In the genomic region with DNA sequence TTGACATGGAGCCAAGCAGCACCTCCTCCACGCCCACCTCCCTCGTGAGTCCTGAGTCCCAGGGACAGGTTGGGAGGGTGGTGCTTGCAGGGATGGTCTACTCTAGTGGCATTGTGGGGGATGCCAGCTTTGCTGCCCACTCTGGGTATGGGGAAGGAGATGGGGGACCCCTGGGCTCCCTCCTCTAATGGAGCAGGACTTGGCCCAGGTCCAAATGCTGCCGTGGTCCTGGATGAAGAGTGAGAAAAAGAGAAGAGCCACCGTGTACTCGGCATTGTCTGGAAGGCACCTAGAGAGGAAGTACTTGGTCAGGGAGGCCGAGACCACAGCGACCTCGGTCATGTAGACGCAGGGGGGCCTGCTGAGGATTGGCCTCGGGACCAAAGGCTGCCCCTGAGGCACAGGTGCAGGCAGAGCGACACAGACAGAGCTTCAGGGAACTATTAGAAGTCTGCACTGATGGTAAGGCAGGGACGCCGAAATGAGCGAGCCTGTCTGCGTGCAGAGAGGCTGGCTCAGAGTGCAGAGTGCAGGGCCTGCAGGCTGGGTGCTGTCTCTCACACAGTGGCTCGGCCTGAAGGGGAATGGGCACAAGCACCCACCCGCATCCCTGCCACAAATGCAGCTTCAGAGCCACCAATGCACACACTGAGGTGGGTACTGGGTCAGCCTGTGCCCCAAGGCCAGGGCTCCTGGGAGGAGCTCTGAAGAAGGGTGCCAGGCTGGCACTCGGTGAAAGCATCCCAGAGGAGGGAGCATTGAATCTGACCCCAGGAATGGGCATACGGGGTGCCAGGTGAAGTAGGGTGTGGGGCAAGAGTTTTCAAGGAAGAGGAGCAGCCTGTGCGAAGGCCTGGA, we compare ENCODE assay signal across 23 cellular contexts. TPM values are rescaled to one million over a fixed set of nuclear protein-coding genes. Genes with fewer than 3 reads are reported as not detected.
DNase-seq lines count a peak whose midpoint lies in the region; ATAC-seq, FAIRE-seq and TF ChIP-seq lines count a peak whose summit lies in the region.
"Had no signal": no experiment of that assay in that cellular context is flagged by ENCODE, and none has a peak within 500 bp of the region (broad histone marks: within the 10 kb centered on the region; RNA-seq: fewer than 3 reads in every experiment).

No MANE protein-coding gene starts in this region.

- H3K14ac ChIP-seq in mesenchymal stem cell (ENCODE audit: low read length in 2 of 2) = no peak overlapping the region

- H2AFZ ChIP-seq in HepG2 (ENCODE audit: low read length) = no peak overlapping the region
- H2AFZ ChIP-seq in mesenchymal stem cell (ENCODE audit: low read depth, low read length) = no peak overlapping the region

- no peak for TF ChIP-seq CTCF in HepG2 (CRISPR knock-in tag; IDR thresholded peaks at IDR 0.05)
- no peak for TF ChIP-seq CTCF in right lobe of liver (IDR thresholded peaks at IDR 0.05)

- no peak overlapping the region for H2BK12ac ChIP-seq in mesenchymal stem cell (ENCODE audit: low read length in 2 of 2)

- CTCF ChIA-PET in HepG2 (lab: Yijun Ruan, JAX; ENCODE audit: low intra/inter-chr PET ratio, low total read pairs) = no interaction called here

- FAIRE-seq in HepG2 (lab: Jason Lieb, UNC) = no peak
- no peak for FAIRE-seq in GM19239 (lab: Jason Lieb, UNC)
- FAIRE-seq: GM12878, H1 had no signal

- H3K4me1 ChIP-seq in HepG2 (ENCODE audit: insufficient read depth, low read length) (no peaks in the 10 kb centered on the region), right lobe of liver (no peaks in the 10 kb centered on the region), mesenchymal stem cell (ENCODE audit: control insufficient read depth, insufficient read depth, low read depth, low read length) (no peaks in the 10 kb centered on the region)
- H3K4me1 ChIP-seq: BE2C had no signal

- H3K4me2 ChIP-seq in HepG2 (ENCODE audit: low read depth, low read length) = no peak overlapping the region
- H3K4me2 ChIP-seq in mesenchymal stem cell (ENCODE audit: low read length, poor library complexity, severe bottlenecking) = no peak overlapping the region

- TF ChIP-seq EP300 in HepG2 (IDR thresholded peaks at IDR 0.05; ENCODE audit: low read depth in 2 of 2, low read length in 2 of 2) (no peak), HepG2 (CRISPR knock-in tag; IDR thresholded peaks at IDR 0.05; ENCODE audit: borderline replicate concordance) (no peak), Ishikawa (IDR thresholded peaks at IDR 0.05; ENCODE audit: borderline replicate concordance) (no peak)

- TF ChIP-seq POLR2A in HepG2 (IDR thresholded peaks at IDR 0.05; ENCODE audit: insufficient read depth in 1 of 2, low read depth in 2 of 2, low read length in 2 of 2) (no peak), right lobe of liver (IDR thresholded peaks at IDR 0.05) (no peak)

- peak overlapping the region; percentile 36 for H4K8ac ChIP-seq in mesenchymal stem cell (ENCODE audit: low read length)

- no peaks in the 10 kb centered on the region for H4K20me1 ChIP-seq in HepG2 (ENCODE audit: insufficient read depth, low read length)

- H2BK15ac ChIP-seq in mesenchymal stem cell (ENCODE audit: low read depth, poor library complexity, severe bottlenecking) = no peak overlapping the region

- H3K79me1 ChIP-seq in mesenchymal stem cell (replicated peaks; ENCODE audit: low read length, poor library complexity, severe bottlenecking) = no peaks in the 10 kb centered on the region

- H4K91ac ChIP-seq in mesenchymal stem cell (ENCODE audit: low read length) = no peak overlapping the region

- H3K18ac ChIP-seq in mesenchymal stem cell (ENCODE audit: low read depth in 1 of 2, low read length in 2 of 2) = no peak overlapping the region

- H3K27me3 ChIP-seq in HepG2 (ENCODE audit: control insufficient read depth in 1 of 2, insufficient read depth in 2 of 2, low read length in 2 of 2) = peaks cover 0 to 4% of the 10 kb centered on the region in 2 experiments; a peak in 3 of 5 replicates
- no peaks in the 10 kb centered on the region for H3K27me3 ChIP-seq in right lobe of liver
- H3K27me3 ChIP-seq in mesenchymal stem cell (ENCODE audit: control insufficient read depth in 1 of 2, insufficient read depth in 1 of 2, low read length in 2 of 2) = peaks cover 31 to 56% of the 10 kb centered on the region in 2 experiments
- H3K27me3 ChIP-seq: BE2C had no signal

- no peaks in the 10 kb centered on the region for H3K79me2 ChIP-seq in HepG2 (ENCODE audit: insufficient read depth, low read length)

- H2BK120ac ChIP-seq in mesenchymal stem cell (ENCODE audit: low read depth, low read length) = no peak overlapping the region

- no peak overlapping the region for H3K4ac ChIP-seq in mesenchymal stem cell (ENCODE audit: low read depth in 1 of 2, low read length in 2 of 2)

- POLR2A ChIA-PET in HepG2 (lab: Yijun Ruan, JAX) = no interaction called here

- H3K9me3 ChIP-seq in HepG2 (ENCODE audit: low read length) = no peaks in the 10 kb centered on the region
- no peaks in the 10 kb centered on the region for H3K9me3 ChIP-seq in right lobe of liver
- no peaks in the 10 kb centered on the region for H3K9me3 ChIP-seq in mesenchymal stem cell (ENCODE audit: control insufficient read depth, low read length)
- H3K9me3 ChIP-seq: BE2C had no signal

- H2AK5ac ChIP-seq in mesenchymal stem cell (ENCODE audit: low read length, severe bottlenecking) = no peak overlapping the region

- peak overlapping the region in 1 of 2 experiments; percentile 35 for H3K23ac ChIP-seq in mesenchymal stem cell (ENCODE audit: low read length in 2 of 2)

- H3K27ac ChIP-seq in HepG2 (ENCODE audit: extremely low read length, insufficient read depth, low read length) (no peak overlapping the region), right lobe of liver (no peak overlapping the region), mesenchymal stem cell (ENCODE audit: low read length, poor library complexity, severe bottlenecking) (no peak overlapping the region), temporal lobe (ENCODE audit: low read depth, low read length) (peak overlapping the region; percentile 6)

- H3K9ac ChIP-seq in HepG2 (ENCODE audit: insufficient read depth, low read depth, low read length) (no peak overlapping the region), mesenchymal stem cell (ENCODE audit: low read length) (no peak overlapping the region)

- no peak for TF ChIP-seq RAD21 in HepG2 (CRISPR knock-in tag; IDR thresholded peaks at IDR 0.05)
- TF ChIP-seq RAD21 in Ishikawa (IDR thresholded peaks at IDR 0.05; ENCODE audit: low read depth) = no peak

- intact Hi-C loops in HepG2 (cut with micrococcal nuclease; ENCODE audit: unreplicated experiment) (no loop called here), right lobe of liver (cut with DNase I) (no loop called here)

- DNase-seq in HepG2 (ENCODE audit: low spot score) (no peak), right lobe of liver (no peak), mesenchymal stem cell (no peak), DMS153 (lab: John Stamatoyannopoulos, UW) (no peak), GM19239 (ENCODE audit: insufficient read length, low spot score) (no peak)
- DNase-seq: BE2C; Calu3; CD4-positive, alpha-beta memory T cell; DMS53; DND-41; EL; H9; IMR-90; KG1 had no signal

- no peak overlapping the region for H2BK5ac ChIP-seq in mesenchymal stem cell (ENCODE audit: low read depth, low read length, poor library complexity, severe bottlenecking)

- ATAC-seq in HepG2 (peak; percentile 48), right lobe of liver (no peak), HG03439 (IDR thresholded peaks at IDR 0.05; ENCODE audit: unreplicated experiment) (no peak)
- ATAC-seq: GM12878 had no signal

- in situ Hi-C loops in HepG2 (cut with HindIII; ENCODE audit: extremely low pct_ligation_motif_present, low pct_unique_long_range_greater_than_20kb) = no loop called here

- H3K36me3 ChIP-seq in HepG2 (replicated peaks in 1 of 2; ENCODE audit: control insufficient read depth in 1 of 2, insufficient read depth in 2 of 2, low read length in 2 of 2) (no peaks in the 10 kb centered on the region), right lobe of liver (no peaks in the 10 kb centered on the region), mesenchymal stem cell (ENCODE audit: control insufficient read depth in 1 of 2, insufficient read depth in 2 of 2, low read depth in 1 of 2, low read length in 2 of 2) (no peaks in the 10 kb centered on the region)
- H3K36me3 ChIP-seq: BE2C had no signal

- WGBS in HepG2 (ENCODE audit: low lambda C conversion rate) = 36% methylated on average over 14 of the region's 20 CpGs
- WGBS in right lobe of liver (ENCODE audit: insufficient coverage, low coverage, low lambda C conversion rate, missing lambda C conversion rate) = 46% methylated on average over 11 of the region's 20 CpGs
- 79% methylated on average over 20 of the region's 20 CpGs for WGBS in mesenchymal stem cell

- H3K4me3 ChIP-seq in HepG2 (replicated peaks in 1 of 3; ENCODE audit: insufficient read depth in 1 of 3, low read depth in 2 of 3, low read length in 3 of 3) = no peak overlapping the region
- no peak overlapping the region for H3K4me3 ChIP-seq in right lobe of liver
- H3K4me3 ChIP-seq in mesenchymal stem cell (ENCODE audit: insufficient read depth in 1 of 2, low read depth in 1 of 2, low read length in 2 of 2) = no peak overlapping the region
- H3K4me3 ChIP-seq: GM12878 had no signal

- BruUV-seq in HepG2 (replicated peaks; lab: Mats Ljungman, UMichigan) = no TSS peak

RNA-seq across cellular contexts. Expression of gene NGB, which starts 17.4 kb away (rescaled TPM):
- total RNA-seq in HepG2 (2016; rRNA removed; fragmentation: Illumina TruSeq; extraction: Trizol) (not detected in 2 replicates), right lobe of liver (not detected), temporal lobe (4.9 TPM)
- not detected in 2 replicates for total RNA-seq in HepG2 (2016; cell fraction: cytosol; rRNA removed; fragmentation: Illumina TruSeq; extraction: Trizol; ENCODE audit: low read depth)
- total RNA-seq in HepG2 (2016; cell fraction: insoluble cytoplasmic fraction; rRNA removed; fragmentation: Illumina TruSeq; extraction: Trizol) = not detected in 2 replicates
- not detected in 2 replicates for total RNA-seq in HepG2 (2016; cell fraction: membrane; rRNA removed; fragmentation: Illumina TruSeq; extraction: Trizol)
- not detected in 2 replicates for total RNA-seq in HepG2 (2016; cell fraction: nucleus; rRNA removed; fragmentation: Illumina TruSeq; extraction: Trizol)
- 0.04 and 0.05 TPM in 2 replicates for polyA plus RNA-seq in HepG2 (2011; rRNA removed)
- 0.03 and 0.09 TPM in 2 replicates for polyA plus RNA-seq in HepG2 (2011; cell fraction: cytosol; rRNA removed)
- polyA plus RNA-seq in HepG2 (2011; cell fraction: nucleus; rRNA removed) = not detected in 2 replicates
- not detected in 2 replicates for polyA plus RNA-seq in HepG2 (2012)
- not detected in 2 replicates for polyA plus RNA-seq in HepG2 (2016; cell fraction: cytosol; fragmentation: Illumina TruSeq; extraction: Trizol; ENCODE audit: low read depth)
- polyA plus RNA-seq in HepG2 (2016; cell fraction: insoluble cytoplasmic fraction; fragmentation: Illumina TruSeq; extraction: Trizol; ENCODE audit: low read depth) = not detected in 2 replicates
- 0.09 TPM in 1 of 2 replicates, not detected in the other for polyA plus RNA-seq in HepG2 (2016; cell fraction: membrane; fragmentation: Illumina TruSeq; extraction: Trizol; ENCODE audit: low read depth)
- not detected in 2 replicates for polyA plus RNA-seq in HepG2 (2016; cell fraction: nucleus; fragmentation: Illumina TruSeq; extraction: Trizol; ENCODE audit: insufficient read depth, low read depth)
- polyA minus RNA-seq in HepG2 (2011; rRNA and poly(A)+ RNA removed; ENCODE audit: low replicate concordance) = not detected in 2 replicates
- not detected in 2 replicates for polyA minus RNA-seq in HepG2 (2011; cell fraction: cytosol; rRNA and poly(A)+ RNA removed)
- polyA minus RNA-seq in HepG2 (2011; cell fraction: nucleus; rRNA and poly(A)+ RNA removed) = not detected in 2 replicates
- not detected for polyA plus RNA-seq in mesenchymal stem cell (2013, experiment 1 of 2)
- polyA plus RNA-seq in mesenchymal stem cell (2013, experiment 2 of 2) = not detected
- total RNA-seq: A172; Calu3; CD4-positive, alpha-beta memory T cell; G401; GM12878; HT-29; IMR-90 had no signal
- polyA plus RNA-seq: CD14-positive monocyte; CD4-positive, alpha-beta memory T cell; IMR-90 had no signal
